ENCODE assay signal across 16 cellular contexts in genomic region chr7:113996405-113996804, GRCh38.
DNase-seq lines count a peak whose midpoint lies in the region; ATAC-seq, FAIRE-seq and TF ChIP-seq lines count a peak whose summit lies in the region.
"Had no signal": no experiment of that assay in that cellular context is flagged by ENCODE, and none has a peak within 500 bp of the region (broad histone marks: within the 10 kb centered on the region; RNA-seq: fewer than 3 reads in every experiment).

No MANE protein-coding gene starts in this region.

- H3K27ac Mint-ChIP-seq in naive thymus-derived CD8-positive, alpha-beta T cell = no peak overlapping the region
- H3K27ac Mint-ChIP-seq: CD4-positive, alpha-beta memory T cell had no signal

- peaks cover 0 to 3% (median 0%) of the 10 kb centered on the region in 3 donors for H3K36me3 Mint-ChIP-seq in naive thymus-derived CD8-positive, alpha-beta T cell
- H3K36me3 Mint-ChIP-seq: CD4-positive, alpha-beta memory T cell had no signal

- 66 to 77% (median 72%) methylated on average over 4 of the region's 4 CpGs for WGBS in small intestine, 3 donors
- 67% methylated on average over 4 of the region's 4 CpGs for WGBS in body of pancreas, 2 donors

- H3K9me3 ChIP-seq in HEK293 (ENCODE audit: control insufficient read depth, insufficient read depth, low read depth, low read length) = no peaks in the 10 kb centered on the region
- H3K9me3 ChIP-seq in small intestine (ENCODE audit: control insufficient read depth, low read depth) = no peaks in the 10 kb centered on the region
- peaks cover 0 to 4% of the 10 kb centered on the region in 2 donors for H3K9me3 ChIP-seq in ascending aorta
- H3K9me3 ChIP-seq in body of pancreas = no peaks in the 10 kb centered on the region
- H3K9me3 ChIP-seq: BE2C, SJSA1 had no signal

- no peaks in the 10 kb centered on the region for H3K4me1 Mint-ChIP-seq in naive thymus-derived CD8-positive, alpha-beta T cell
- H3K4me1 Mint-ChIP-seq: CD4-positive, alpha-beta memory T cell had no signal

- H3K4me1 ChIP-seq in HEK293 (ENCODE audit: control insufficient read depth, insufficient read depth, low read length) (no peaks in the 10 kb centered on the region), small intestine (ENCODE audit: control insufficient read depth in 2 of 2, insufficient read depth in 1 of 2, low read depth in 1 of 2, low read length in 1 of 2) (no peaks in the 10 kb centered on the region), ascending aorta (no peaks in the 10 kb centered on the region), body of pancreas (no peaks in the 10 kb centered on the region)
- H3K4me1 ChIP-seq: BE2C, SJSA1 had no signal

- H3K4me3 ChIP-seq in HEK293 (ENCODE audit: low read depth, low read length) (no peak overlapping the region), fibroblast of the aortic adventitia (ENCODE audit: low read depth, low read length) (no peak overlapping the region), small intestine (ENCODE audit: low read depth in 1 of 2, low read length in 2 of 2) (no peak overlapping the region), ascending aorta (no peak overlapping the region), body of pancreas (no peak overlapping the region)
- H3K4me3 ChIP-seq: SJSA1 had no signal

- CTCF ChIA-PET in HEK293 (lab: Yijun Ruan, JAX) = no interaction called here

- intact Hi-C loops in ascending aorta (cut with DNase I) = no loop called here
- intact Hi-C loops in body of pancreas (cut with DNase I) = no loop called here

- TF ChIP-seq POLR2A in body of pancreas (IDR thresholded peaks at IDR 0.05) = no peak

- no peak for TF ChIP-seq CTCF in HEK293 (tag by site-specific recombination; IDR thresholded peaks at IDR 0.05)
- no peak for TF ChIP-seq CTCF in fibroblast of the aortic adventitia (IDR thresholded peaks at IDR 0.05; ENCODE audit: insufficient read depth, low read length)
- no peak for TF ChIP-seq CTCF in ascending aorta (IDR thresholded peaks at IDR 0.05)
- no peak for TF ChIP-seq CTCF in body of pancreas (IDR thresholded peaks at IDR 0.05)

- H3K36me3 ChIP-seq in HEK293 (ENCODE audit: control insufficient read depth in 2 of 2, insufficient read depth in 1 of 2, low read length in 2 of 2) (no peaks in the 10 kb centered on the region), small intestine (ENCODE audit: control insufficient read depth in 2 of 2, insufficient read depth in 2 of 2, low read length in 2 of 2) (no peaks in the 10 kb centered on the region), ascending aorta (no peaks in the 10 kb centered on the region), body of pancreas (replicated peaks in 1 of 2; ENCODE audit: insufficient read depth in 1 of 2, low read depth in 2 of 2) (no peaks in the 10 kb centered on the region)
- H3K36me3 ChIP-seq: BE2C, SJSA1 had no signal

- H3K27me3 ChIP-seq in small intestine (ENCODE audit: control insufficient read depth in 2 of 2, insufficient read depth in 2 of 2, low read length in 2 of 2) (no peaks in the 10 kb centered on the region), ascending aorta (no peaks in the 10 kb centered on the region), body of pancreas (no peaks in the 10 kb centered on the region)
- H3K27me3 ChIP-seq: BE2C, SJSA1 had no signal

- H3K4me3 Mint-ChIP-seq in naive thymus-derived CD8-positive, alpha-beta T cell = no peak overlapping the region
- H3K4me3 Mint-ChIP-seq: CD4-positive, alpha-beta memory T cell had no signal

- POLR2A ChIA-PET in HEK293 (lab: Yijun Ruan, JAX) = no interaction called here
- POLR2A ChIA-PET in naive thymus-derived CD8-positive, alpha-beta T cell (lab: Charles Lee) = no interaction called here

- FAIRE-seq in TTC549 (lab: Jason Lieb, UNC) (peak; percentile 92), small intestine (lab: Jason Lieb, UNC) (peak; percentile 100)
- FAIRE-seq: D721Med had no signal

- H3K27me3 Mint-ChIP-seq in naive thymus-derived CD8-positive, alpha-beta T cell = peaks cover 0 to 1% (median 0%) of the 10 kb centered on the region in 5 donors

- ATAC-seq in naive thymus-derived CD8-positive, alpha-beta T cell = no peak
- no peak for ATAC-seq in body of pancreas

- H3K9me3 Mint-ChIP-seq in naive thymus-derived CD8-positive, alpha-beta T cell = peaks cover 0 to 12% (median under 1%) of the 10 kb centered on the region in 9 donors

- H3K27ac ChIP-seq in HEK293 (ENCODE audit: extremely low read depth, low read depth, low read length) (no peak overlapping the region), small intestine (ENCODE audit: low read depth in 1 of 2, low read length in 1 of 2) (no peak overlapping the region), ascending aorta (no peak overlapping the region), body of pancreas (no peak overlapping the region)
- H3K27ac ChIP-seq: RWPE1, SJSA1 had no signal

- DNase-seq in fibroblast of the aortic adventitia (ENCODE audit: low read depth) = peak; percentile 0
- peak; percentile 11 for DNase-seq in small intestine
- DNase-seq in ascending aorta (ENCODE audit: low spot score in 2 of 2) = no peak
- DNase-seq in naive thymus-derived CD8-positive, alpha-beta T cell = no peak
- no peak for DNase-seq in body of pancreas
- DNase-seq: BE2C; CD4-positive, alpha-beta memory T cell; H7; NCI-H1436; NCI-H2081; NCI-H526 treated with DMSO at 0.1 percent for 48 hours had no signal

TF ChIP-seq in HEK293, 187 proteins besides CTCF, POLR2A, EP300 and RAD21 (continues in another document):
- no peak for TF ChIP-seq KLF8 (tag by site-specific recombination; IDR thresholded peaks at IDR 0.05)
- TF ChIP-seq ZNF510 (tag by site-specific recombination; IDR thresholded peaks at IDR 0.05; ENCODE audit: insufficient replicate concordance) = no peak
- TF ChIP-seq ZBTB8A (tag by site-specific recombination; IDR thresholded peaks at IDR 0.05) = no peak
- no peak for TF ChIP-seq ZNF394 (tag by site-specific recombination; IDR thresholded peaks at IDR 0.05; ENCODE audit: borderline replicate concordance)
- no peak for TF ChIP-seq ZNF837 (tag by site-specific recombination; IDR thresholded peaks at IDR 0.05)
- TF ChIP-seq ZNF558 (tag by site-specific recombination; IDR thresholded peaks at IDR 0.05) = peak; percentile 27; the same call in 1 of the 2 replicates
- 0 out of 2 replicates have a peak, but pooled peaks have one; percentile 16 for TF ChIP-seq TSHZ1 (tag by site-specific recombination; IDR thresholded peaks at IDR 0.05; ENCODE audit: borderline replicate concordance)
- TF ChIP-seq, protein P1, sequence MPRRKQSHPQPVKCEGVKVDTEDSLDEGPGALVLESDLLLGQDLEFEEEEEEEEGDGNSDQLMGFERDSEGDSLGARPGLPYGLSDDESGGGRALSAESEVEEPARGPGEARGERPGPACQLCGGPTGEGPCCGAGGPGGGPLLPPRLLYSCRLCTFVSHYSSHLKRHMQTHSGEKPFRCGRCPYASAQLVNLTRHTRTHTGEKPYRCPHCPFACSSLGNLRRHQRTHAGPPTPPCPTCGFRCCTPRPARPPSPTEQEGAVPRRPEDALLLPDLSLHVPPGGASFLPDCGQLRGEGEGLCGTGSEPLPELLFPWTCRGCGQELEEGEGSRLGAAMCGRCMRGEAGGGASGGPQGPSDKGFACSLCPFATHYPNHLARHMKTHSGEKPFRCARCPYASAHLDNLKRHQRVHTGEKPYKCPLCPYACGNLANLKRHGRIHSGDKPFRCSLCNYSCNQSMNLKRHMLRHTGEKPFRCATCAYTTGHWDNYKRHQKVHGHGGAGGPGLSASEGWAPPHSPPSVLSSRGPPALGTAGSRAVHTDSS (tag by site-specific recombination; IDR thresholded peaks at IDR 0.05) = no peak
- no peak for TF ChIP-seq ZNF747 (tag by site-specific recombination; IDR thresholded peaks at IDR 0.05)
- TF ChIP-seq ZNF121 (tag by site-specific recombination; IDR thresholded peaks at IDR 0.05) = no peak
- TF ChIP-seq ZBTB17 (tag by site-specific recombination; IDR thresholded peaks at IDR 0.05) = no peak

Comparison
In these comparisons a context has a peak if more than half of its experiments do, and no peak if none do; other contexts are left out.
1. DNase-seq: peak in fibroblast of the aortic adventitia (single experiment) and small intestine (single experiment); none in ascending aorta (0 of 2), naive thymus-derived CD8-positive, alpha-beta T cell (0 of 10) and body of pancreas (0 of 4).